Comparison of ENCODE assay signal across 35 cellular contexts in genomic region chr7:27260211-27260610, GRCh38. TPM values are rescaled to one million over a fixed set of nuclear protein-coding genes. Genes with fewer than 3 reads are reported as not detected.
"Had no signal": no experiment of that assay in that cellular context is flagged by ENCODE, and none has a peak within 500 bp of the region (broad histone marks: within the 10 kb centered on the region; RNA-seq: fewer than 3 reads in every experiment).

No MANE protein-coding gene starts in this region.

- H3K4me1 ChIP-seq: adrenal gland, body of pancreas, breast epithelium, SJSA1 had no signal

- DNase-seq: activated CD4-positive, alpha-beta T cell treated with anti-CD3 and anti-CD28 coated beads for 36 hours; activated CD4-positive, alpha-beta T cell treated with anti-CD3 and anti-CD28 coated beads, Interleukin-2, amount 10 ng/mL, durations not matched to agents 7 days and 5 days; activated CD4-positive, alpha-beta T cell treated with anti-CD3 and anti-CD28 coated beads, Interleukin-2, amount 50 U/mL, for 48 hours; activated CD8-positive, alpha-beta T cell treated with anti-CD3 and anti-CD28 coated beads, Interleukin-2, amount 10 ng/mL, durations not matched to agents 7 days and 5 days; activated gamma-delta T cell treated with Interleukin-2 at 50 U/mL for 16 hours; activated naive CD4-positive, alpha-beta T cell treated with anti-CD3 and anti-CD28 coated beads for 36 hours; activated T-cell treated with anti-CD3 and anti-CD28 coated beads, Interleukin-2, amount 50 U/mL, for 24 hours; adrenal gland; body of pancreas; Kasumi-1; NCI-H1105 treated with DMSO at 0.1 percent for 48 hours; NCI-H1436; NCI-H1694; NCI-H1930; NCI-H2081 treated with DMSO at 0.1 percent for 48 hours; NCI-H226; NCI-H446 treated with DMSO at 0.1 percent for 48 hours; NCI-H524; NCI-H69; NK-92 treated with Interleukin-12 subunit alpha and Interleukin-12 subunit beta, amount 100 ng/mL, for 24 hours; RPMI8226; SHP77 treated with DMSO at 0.1 percent for 48 hours; SK-N-SH had no signal

- H3K9me2 ChIP-seq: SK-N-SH had no signal

- H3K9me3 ChIP-seq: adrenal gland, body of pancreas, breast epithelium, SK-N-SH had no signal

- H3K4me3 ChIP-seq: adrenal gland, body of pancreas, breast epithelium, SJSA1 had no signal

- ATAC-seq: activated CD4-positive, alpha-beta T cell treated with anti-CD3 and anti-CD28 coated beads for 36 hours; activated CD4-positive, CD25-positive, alpha-beta regulatory T cell treated with anti-CD3 and anti-CD28 coated beads, Interleukin-2, amount 50 U/mL, for 24 hours; activated CD8-positive, alpha-beta T cell treated with anti-CD3 and anti-CD28 coated beads, Interleukin-2, amount 10 ng/mL, durations not matched to agents 7 days and 5 days; activated naive CD4-positive, alpha-beta T cell treated with anti-CD3 and anti-CD28 coated beads, Interleukin-2, amount 50 U/mL, for 72 hours; body of pancreas; Panc1; WTC11 had no signal

- H3K9ac ChIP-seq: SK-N-SH had no signal

- H3K27me3 ChIP-seq: adrenal gland, body of pancreas, breast epithelium, SJSA1 had no signal

- H3K27ac ChIP-seq: adrenal gland, body of pancreas, breast epithelium, SJSA1 had no signal

- FAIRE-seq: astrocyte, TTC549 had no signal

- H3K36me3 ChIP-seq: adrenal gland, breast epithelium, SJSA1 had no signal

- H3K4me2 ChIP-seq: SK-N-SH had no signal

RNA-seq across cellular contexts. Expression of gene EVX1, which starts 17.6 kb away (rescaled TPM):
- total RNA-seq: activated CD4-positive, alpha-beta T cell treated with anti-CD3 and anti-CD28 coated beads for 36 hours; activated CD4-positive, alpha-beta T cell treated with anti-CD3 and anti-CD28 coated beads, Interleukin-2, amount 10 ng/mL, durations not matched to agents 7 days and 5 days; activated CD8-positive, alpha-beta T cell treated with anti-CD3 and anti-CD28 coated beads, Interleukin-2, amount 10 ng/mL, durations not matched to agents 7 days and 5 days; activated naive CD4-positive, alpha-beta T cell treated with anti-CD3 and anti-CD28 coated beads for 36 hours; activated naive CD4-positive, alpha-beta T cell treated with anti-CD3 and anti-CD28 coated beads, Interleukin-2, amount 50 U/mL, for 72 hours; activated T-helper 2 cell treated with anti-CD3 and anti-CD28 coated beads, Interferon-gamma antibody, Interleukin-2, Interleukin-4, amounts not matched to agents 10 μg/mL and 5 μg/mL and 100 μg/mL, durations not matched to agents 14 hours and 24 hours and 36 hours; astrocyte; body of pancreas; breast epithelium; cardiac septum; M059J; OCI-LY7; SJSA1; WTC11 had no signal
- polyA plus RNA-seq: SK-N-SH had no signal
